Comparison of ENCODE assay signal across 8 cellular contexts in genomic region chr2:60756097-60757087, GRCh38. TPM values are rescaled to one million over a fixed set of nuclear protein-coding genes. Genes with fewer than 3 reads are reported as not detected.
A peak's percentile ranks its signal among the peaks of the same experiment; 100 is the strongest.
DNase-seq lines count a peak whose midpoint lies in the region; ATAC-seq, FAIRE-seq and TF ChIP-seq lines count a peak whose summit lies in the region.

Gene PAPOLG (plus strand): TSS chr2:60756268. CDS start chr2:60756479, 211 bp downstream.

- H3K27me3 ChIP-seq in WERI-Rb-1 (ENCODE audit: insufficient read depth, low read depth, severe bottlenecking) (no peaks in the 10 kb centered on the region), bronchial epithelial cell (ENCODE audit: control insufficient read depth, insufficient read depth, low read length) (no peaks in the 10 kb centered on the region)

- DNase-seq in ACHN, result peak; percentile 96
- peak; percentile 98 for DNase-seq in NCI-H2227 (lab: John Stamatoyannopoulos, UW; ENCODE audit: unreplicated experiment)
- peak; percentile 99 for DNase-seq in WERI-Rb-1
- peak; percentile 85 for DNase-seq in bronchial epithelial cell (ENCODE audit: low read depth)
- peak; percentile 99 for DNase-seq in iPS-NIHi7 (ENCODE audit: extremely low spot score)
- DNase-seq in smooth muscle cell of the brain vasculature (ENCODE audit: low read depth, low spot score), result peak; percentile 81

- in situ Hi-C loops in ACHN (cut with HindIII; ENCODE audit: low pct_ligation_motif_present, low pct_unique_long_range_greater_than_20kb, low sequenced_read_pairs), result no loop called here

- TF ChIP-seq CTCF in WERI-Rb-1 (IDR thresholded peaks at IDR 0.05; ENCODE audit: low read depth, low read length) (no peak), bronchial epithelial cell (IDR thresholded peaks at IDR 0.05; ENCODE audit: insufficient read depth, low read length, severe bottlenecking) (no peak)

- no peak for FAIRE-seq in bronchial epithelial cell (lab: Jason Lieb, UNC)

- H3K9me3 ChIP-seq in WERI-Rb-1 (ENCODE audit: severe bottlenecking), result no peaks in the 10 kb centered on the region

- peak; percentile 99 for ATAC-seq in GM18873 (IDR thresholded peaks at IDR 0.05; ENCODE audit: low FRiP score, unreplicated experiment)
- peak; percentile 95 for ATAC-seq in HG03139 (IDR thresholded peaks at IDR 0.05; ENCODE audit: unreplicated experiment)

- H3K4me3 ChIP-seq in WERI-Rb-1 (ENCODE audit: low read depth, low read length) (peak within 1 kb of the TSS; percentile 90), bronchial epithelial cell (ENCODE audit: low read depth, low read length) (peak within 1 kb of the TSS; percentile 100)

- H3K36me3 ChIP-seq in WERI-Rb-1 (peaks cover 38% of the 10 kb centered on the region), bronchial epithelial cell (ENCODE audit: control insufficient read depth, insufficient read depth, low read length) (peaks cover 4% of the 10 kb centered on the region)

- H3K27ac ChIP-seq in WERI-Rb-1, result peak within 1 kb of the TSS; percentile 98

RNA-seq across cellular contexts. Expression of gene PAPOLG, which starts in this region (rescaled TPM):
- 8.4 and 9.7 TPM in 2 replicates for total RNA-seq in bronchial epithelial cell

Comparison
In these comparisons a context has a peak if more than half of its experiments do, and no peak if none do; other contexts are left out.
1. Peak in every context shown above with its lines: DNase-seq, ATAC-seq, H3K4me3 ChIP-seq and H3K27ac ChIP-seq.